ENCODE assay signal across 8 cellular contexts in genomic region chr11:18395735-18396504, GRCh38. TPM values are rescaled to one million over a fixed set of nuclear protein-coding genes. Genes with fewer than 3 reads are reported as not detected.
DNase-seq lines count a peak whose midpoint lies in the region; ATAC-seq, FAIRE-seq and TF ChIP-seq lines count a peak whose summit lies in the region.

No MANE protein-coding gene starts in this region.

- H3K27ac ChIP-seq in heart right ventricle (peak overlapping the region; percentile 88 to 100 (median 98)), upper lobe of left lung (peak overlapping the region; percentile 93 to 96 (median 94))

- TF ChIP-seq CTCF in heart right ventricle (IDR thresholded peaks at IDR 0.05): no peak
- TF ChIP-seq CTCF in upper lobe of left lung (IDR thresholded peaks at IDR 0.05): no peak

- H3K36me3 ChIP-seq in heart right ventricle (peaks cover 0 to 46% (median 24%) of the 10 kb centered on the region in 9 donors), upper lobe of left lung (peaks cover 30 to 43% (median 39%) of the 10 kb centered on the region in 4 donors)

- peak; percentile 57 for ATAC-seq in HG02852 (IDR thresholded peaks at IDR 0.05; ENCODE audit: unreplicated experiment)
- peak; percentile 67 to 75 (median 72) for ATAC-seq in T-cell (replicated peaks in 1 of 4)
- ATAC-seq in heart right ventricle: peak; percentile 90 to 96 (median 94)
- peak; percentile 92 to 97 for ATAC-seq in upper lobe of left lung (ENCODE audit: low FRiP score in 2 of 2)

- H3K9me3 Mint-ChIP-seq in T-cell: no peaks in the 10 kb centered on the region

- H3K36me3 Mint-ChIP-seq in T-cell: peaks cover 31% of the 10 kb centered on the region

- WGBS in heart right ventricle, 2 donors: 0 to 1% methylated on average over 46 of the region's 46 CpGs
- 0 to 1% methylated on average over 8 to 46 of the region's 46 CpGs for WGBS in upper lobe of left lung, 2 donors

- no peaks in the 10 kb centered on the region for H3K9me3 ChIP-seq in heart right ventricle
- H3K9me3 ChIP-seq in upper lobe of left lung: no peaks in the 10 kb centered on the region

- no peak for TF ChIP-seq EP300 in upper lobe of left lung (IDR thresholded peaks at IDR 0.05)

- CTCF ChIA-PET in T-cell (lab: Charles Lee): interaction anchor here in 1 of 2 donors (1.3 to 3.5 kb wide), 2 partner anchors 12 to 74 kb away, joined by 5 to 28 read pairs; partner anchors contain the start of genes GTF2H1 and HPS5

- POLR2A ChIA-PET in T-cell (lab: Charles Lee): interaction anchor here (0.6 to 3.9 kb wide), 17 partner anchors 9 to 1318 kb away, joined by 3 to 53 read pairs (median 7); partner anchors contain the start of genes GTF2H1 (in 2 of the 2), HPS5 (in 2 of the 2), TSG101 (in 2 of the 2) and RPS13 (in 1 of the 2)

- TF ChIP-seq POLR2A in GM12892 (IDR thresholded peaks at IDR 0.05; ENCODE audit: low read depth, low read length) (peak; percentile 78), upper lobe of left lung (IDR thresholded peaks at IDR 0.05) (peak in 2 of 4 donors; percentile 85)

- H3K4me1 Mint-ChIP-seq in T-cell: peaks cover 35 to 55% (median 35%) of the 10 kb centered on the region in 3 donors

- peak overlapping the region; percentile 97 to 99 (median 98) for H3K4me3 Mint-ChIP-seq in T-cell

- no peaks in the 10 kb centered on the region for H3K27me3 ChIP-seq in heart right ventricle
- H3K27me3 ChIP-seq in upper lobe of left lung: no peaks in the 10 kb centered on the region

- DNase-seq in GM12892 (ENCODE audit: insufficient read length): peak; percentile 87
- peak; percentile 99 for DNase-seq in NCI-H146 (lab: John Stamatoyannopoulos, UW)
- peak; percentile 83 to 96 (median 90) for DNase-seq in T-cell
- DNase-seq in amniotic epithelial cell (ENCODE audit: low read depth): peak; percentile 100
- DNase-seq in heart right ventricle: peak; percentile 97 to 99
- DNase-seq in posterior cingulate gyrus: peak; percentile 93 to 99 (median 95)
- peak; percentile 98 for DNase-seq in upper lobe of left lung

- intact Hi-C loops in heart right ventricle (cut with DNase I): loop anchor here in 8 of 10 donors (1.0 to 10.0 kb wide), 8 partner anchors 12 to 399 kb away; partner anchors contain the start of genes GTF2H1 (in 8 of the 8), HPS5 (in 8 of the 8) and TSG101 (in 3 of the 8)
- intact Hi-C loops in posterior cingulate gyrus (cut with DNase I): loop anchor here (1.0 to 10.0 kb wide), 2 partner anchors 74 to 129 kb away; partner anchors contain the start of genes GTF2H1, HPS5 and TSG101

- H3K4me1 ChIP-seq in heart right ventricle: peaks cover 4 to 52% (median 14%) of the 10 kb centered on the region in 9 donors
- H3K4me1 ChIP-seq in upper lobe of left lung: peaks cover 16 to 23% (median 17%) of the 10 kb centered on the region in 4 donors

- peak overlapping the region; percentile 95 for H3K27ac Mint-ChIP-seq in T-cell

- H3K4me3 ChIP-seq in heart right ventricle (peak overlapping the region; percentile 64 to 99 (median 91)), upper lobe of left lung (peak overlapping the region; percentile 70 to 81 (median 77))

- peak; percentile 98 for FAIRE-seq in GM12892 (lab: Jason Lieb, UNC)

- no peaks in the 10 kb centered on the region for H3K27me3 Mint-ChIP-seq in T-cell

RNA-seq across cellular contexts. Expression of gene LDHA, which starts 1.6 kb away (rescaled TPM):
- polyA plus RNA-seq in GM12892 (2012; ENCODE audit: missing spikeins): 2,407 TPM
- total RNA-seq in T-cell (100 to 1,000 TPM; 130 to 323 (median 161) TPM), heart right ventricle (100 to 1,000 TPM; 165 to 918 (median 298) TPM), upper lobe of left lung (100 to 1,000 TPM; 101 to 417 (median 275) TPM)
- polyA plus RNA-seq in heart right ventricle: 100 to 1,000 TPM; 121 to 840 TPM

RNA-seq across cellular contexts. Expression of gene LDHC, which starts 16.2 kb away (rescaled TPM):
- polyA plus RNA-seq in GM12892 (2012; ENCODE audit: missing spikeins): not detected
- total RNA-seq in T-cell (under 1 TPM in 1 of 5 donors, not detected in 4; 0.82 TPM), heart right ventricle (1 to 10 TPM in 3 of 10 donors, under 1 TPM in 1, not detected in 6; 0.37 to 3.1 (median 2.6) TPM), upper lobe of left lung (not detected)
- polyA plus RNA-seq in heart right ventricle: under 1 TPM in 1 of 2 donors, not detected in 1; 0.37 TPM

RNA-seq across cellular contexts. Expression of gene LDHAL6A, which starts 59.7 kb away (rescaled TPM):
- not detected for polyA plus RNA-seq in GM12892 (2012; ENCODE audit: missing spikeins)
- total RNA-seq in T-cell (under 1 TPM in 1 of 5 donors, not detected in 4; 0.46 TPM), heart right ventricle (not detected), upper lobe of left lung (not detected)
- polyA plus RNA-seq in heart right ventricle: not detected

Comparison
In these comparisons a context has a peak if more than half of its experiments do, and no peak if none do; other contexts are left out.
1. Peak in every context shown above with its lines: DNase-seq, ATAC-seq, H3K4me3 ChIP-seq and H3K27ac ChIP-seq.